ENCODE assay signal across 1 cellular context in the genomic region with DNA sequence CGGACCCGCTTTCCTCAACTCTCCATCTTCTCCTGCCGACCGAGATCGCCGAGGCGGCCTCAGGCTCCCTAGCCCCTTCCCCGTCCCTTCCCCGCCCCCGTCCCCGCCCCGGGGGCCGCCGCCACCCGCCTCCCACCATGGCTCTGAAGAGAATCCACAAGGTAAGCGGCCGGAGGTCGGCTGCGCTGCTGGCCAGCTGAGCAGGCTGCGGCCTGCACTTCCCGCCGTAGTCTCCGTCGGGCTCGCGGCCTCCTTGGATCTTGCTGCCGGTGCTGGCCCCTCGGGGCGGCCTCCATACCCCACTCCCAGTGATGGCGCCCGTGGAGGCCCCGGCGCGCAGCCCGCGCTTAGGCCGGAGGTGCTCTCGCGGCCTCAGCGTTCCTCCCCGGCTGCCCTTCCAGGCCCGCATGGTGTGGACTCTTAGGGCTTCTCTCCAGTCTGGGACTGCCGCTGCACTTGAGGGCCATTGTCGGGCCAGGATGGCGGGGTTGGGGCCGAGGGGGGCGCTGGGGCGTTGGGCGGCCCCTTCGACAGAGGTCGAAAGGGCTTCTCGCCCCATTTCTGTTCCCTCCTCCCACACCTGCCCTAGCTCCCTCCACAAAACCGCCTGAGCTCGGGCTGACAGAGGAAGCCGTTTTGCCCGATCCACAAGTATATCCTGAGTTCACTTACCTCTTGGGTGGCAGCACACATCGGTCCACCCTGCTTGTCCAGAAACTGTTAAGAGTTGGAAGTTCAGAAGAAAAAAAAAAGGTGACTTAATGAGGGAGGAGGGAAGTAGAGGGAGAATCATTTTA.
TF ChIP-seq lines count a peak whose summit lies in the region.

No MANE protein-coding gene starts in this region.

TF ChIP-seq in HEK293, 187 proteins besides CTCF, POLR2A, EP300 and RAD21 (continued from another document and continues in another):
- TF ChIP-seq ZNF639 (tag by site-specific recombination; IDR thresholded peaks at IDR 0.05) (no peak), ZBTB11 (tag by site-specific recombination; conservative IDR thresholded peaks at IDR 0.05; ENCODE audit: low read depth) (no peak), MYNN (tag by site-specific recombination; IDR thresholded peaks at IDR 0.05; ENCODE audit: borderline replicate concordance) (no peak), SP2 (tag by site-specific recombination; IDR thresholded peaks at IDR 0.05) (peak; percentile 7; the same call in 1 of the 2 replicates), ZSCAN16 (tag by site-specific recombination; IDR thresholded peaks at IDR 0.05) (no peak), YY1 (tag by site-specific recombination; IDR thresholded peaks at IDR 0.05) (peak; percentile 87), ZNF549 (tag by site-specific recombination; IDR thresholded peaks at IDR 0.05) (no peak), ZNF791 (tag by site-specific recombination; IDR thresholded peaks at IDR 0.05) (no peak), ZSCAN30 (tag by site-specific recombination; IDR thresholded peaks at IDR 0.05) (peak; percentile 25; the same call in 1 of the 2 replicates), OSR2 (tag by site-specific recombination; IDR thresholded peaks at IDR 0.05) (no peak), ZNF155 (tag by site-specific recombination; IDR thresholded peaks at IDR 0.05) (no peak), KLF16 (tag by site-specific recombination; IDR thresholded peaks at IDR 0.05) (peak; percentile 61; the same call in 1 of the 2 replicates), ZBTB1 (tag by site-specific recombination; IDR thresholded peaks at IDR 0.05) (no peak), KLF8 (tag by site-specific recombination; IDR thresholded peaks at IDR 0.05) (peak; percentile 94), SP7 (tag by site-specific recombination; IDR thresholded peaks at IDR 0.05) (no peak), YY2 (tag by site-specific recombination; IDR thresholded peaks at IDR 0.05) (peak; percentile 60), ZNF530 (tag by site-specific recombination; IDR thresholded peaks at IDR 0.05; ENCODE audit: low read depth) (no peak), PRDM2 (tag by site-specific recombination; IDR thresholded peaks at IDR 0.05; ENCODE audit: borderline replicate concordance) (no peak), ZNF501 (tag by site-specific recombination; IDR thresholded peaks at IDR 0.05) (peak; percentile 25; the same call in 1 of the 2 replicates), ZNF398 (tag by site-specific recombination; IDR thresholded peaks at IDR 0.05) (peak; percentile 37), ZNF580 (tag by site-specific recombination; IDR thresholded peaks at IDR 0.05) (no peak), SCRT1 (tag by site-specific recombination; IDR thresholded peaks at IDR 0.05; ENCODE audit: borderline replicate concordance) (no peak), ZNF10 (tag by site-specific recombination; IDR thresholded peaks at IDR 0.05) (no peak), ZNF335 (tag by site-specific recombination; conservative IDR thresholded peaks at IDR 0.05) (peak; percentile 54), ZBTB48 (tag by site-specific recombination; IDR thresholded peaks at IDR 0.05) (no peak), HOXD13 (CRISPR knock-in tag; IDR thresholded peaks at IDR 0.05; ENCODE audit: borderline replicate concordance) (no peak), ZFHX2 (tag by site-specific recombination; conservative IDR thresholded peaks at IDR 0.05) (0 out of 2 replicates have a peak, but pooled peaks have one; percentile 20), KLF7 (tag by site-specific recombination; IDR thresholded peaks at IDR 0.05; ENCODE audit: borderline replicate concordance) (peak; percentile 57; the same call in 1 of the 2 replicates), ZBTB10 (tag by site-specific recombination; IDR thresholded peaks at IDR 0.05) (no peak), OVOL3 (tag by site-specific recombination; IDR thresholded peaks at IDR 0.05) (no peak), GLIS2 (tag by site-specific recombination; IDR thresholded peaks at IDR 0.05) (peak; percentile 91), ZFP69B (tag by site-specific recombination; IDR thresholded peaks at IDR 0.05) (no peak), ZNF658 (tag by site-specific recombination; IDR thresholded peaks at IDR 0.05) (no peak)
- TF ChIP-seq, protein P1, sequence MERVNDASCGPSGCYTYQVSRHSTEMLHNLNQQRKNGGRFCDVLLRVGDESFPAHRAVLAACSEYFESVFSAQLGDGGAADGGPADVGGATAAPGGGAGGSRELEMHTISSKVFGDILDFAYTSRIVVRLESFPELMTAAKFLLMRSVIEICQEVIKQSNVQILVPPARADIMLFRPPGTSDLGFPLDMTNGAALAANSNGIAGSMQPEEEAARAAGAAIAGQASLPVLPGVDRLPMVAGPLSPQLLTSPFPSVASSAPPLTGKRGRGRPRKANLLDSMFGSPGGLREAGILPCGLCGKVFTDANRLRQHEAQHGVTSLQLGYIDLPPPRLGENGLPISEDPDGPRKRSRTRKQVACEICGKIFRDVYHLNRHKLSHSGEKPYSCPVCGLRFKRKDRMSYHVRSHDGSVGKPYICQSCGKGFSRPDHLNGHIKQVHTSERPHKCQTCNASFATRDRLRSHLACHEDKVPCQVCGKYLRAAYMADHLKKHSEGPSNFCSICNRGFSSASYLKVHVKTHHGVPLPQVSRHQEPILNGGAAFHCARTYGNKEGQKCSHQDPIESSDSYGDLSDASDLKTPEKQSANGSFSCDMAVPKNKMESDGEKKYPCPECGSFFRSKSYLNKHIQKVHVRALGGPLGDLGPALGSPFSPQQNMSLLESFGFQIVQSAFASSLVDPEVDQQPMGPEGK (tag by site-specific recombination; IDR thresholded peaks at IDR 0.05) = peak; percentile 60
- TF ChIP-seq, protein P2, sequence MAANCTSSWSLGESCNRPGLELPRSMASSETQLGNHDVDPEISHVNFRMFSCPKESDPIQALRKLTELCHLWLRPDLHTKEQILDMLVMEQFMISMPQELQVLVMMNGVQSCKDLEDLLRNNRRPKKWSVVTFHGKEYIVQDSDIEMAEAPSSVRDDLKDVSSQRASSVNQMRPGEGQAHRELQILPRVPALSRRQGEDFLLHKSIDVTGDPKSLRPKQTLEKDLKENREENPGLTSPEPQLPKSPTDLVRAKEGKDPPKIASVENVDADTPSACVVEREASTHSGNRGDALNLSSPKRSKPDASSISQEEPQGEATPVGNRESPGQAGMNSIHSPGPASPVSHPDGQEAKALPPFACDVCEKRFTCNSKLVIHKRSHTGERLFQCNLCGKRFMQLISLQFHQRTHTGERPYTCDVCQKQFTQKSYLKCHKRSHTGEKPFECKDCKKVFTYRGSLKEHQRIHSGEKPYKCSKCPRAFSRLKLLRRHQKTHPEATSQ (tag by site-specific recombination; IDR thresholded peaks at IDR 0.05) = no peak
